In the genomic region with DNA sequence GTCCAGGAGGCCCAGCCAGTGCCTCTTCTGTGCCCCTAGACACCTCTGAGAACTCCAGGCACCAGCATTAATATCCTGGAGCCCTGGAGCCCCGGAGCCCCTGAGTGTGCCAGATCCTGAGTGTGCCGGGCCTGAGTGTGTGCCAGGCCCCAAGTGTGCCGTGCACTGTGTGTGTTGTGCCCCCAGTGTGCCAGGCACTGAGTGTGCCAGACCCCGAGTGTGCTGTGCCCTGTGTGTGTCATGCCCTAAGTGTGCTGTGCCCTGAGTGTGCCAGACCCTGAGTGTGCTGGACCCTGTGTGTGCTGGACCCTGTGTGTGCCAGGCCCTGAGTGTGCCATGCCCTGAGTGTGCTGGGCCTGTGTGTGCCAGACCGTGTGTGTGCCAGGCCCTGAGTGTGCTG, we compare ENCODE assay signal across 15 cellular contexts. TPM values are rescaled to one million over a fixed set of nuclear protein-coding genes. Genes with fewer than 3 reads are reported as not detected.
DNase-seq lines count a peak whose midpoint lies in the region; ATAC-seq and TF ChIP-seq lines count a peak whose summit lies in the region.
"Had no signal": no experiment of that assay in that cellular context is flagged by ENCODE, and none has a peak within 500 bp of the region (broad histone marks: within the 10 kb centered on the region; RNA-seq: fewer than 3 reads in every experiment).

No MANE protein-coding gene starts in this region.

- no peaks in the 10 kb centered on the region for H3K36me3 Mint-ChIP-seq in osteocyte (ENCODE audit: unreplicated experiment)

- peaks cover 34% of the 10 kb centered on the region for H3K27me3 Mint-ChIP-seq in stimulated activated naive CD8-positive, alpha-beta T cell treated with anti-CD3 and anti-CD28 coated beads, Interleukin-15, amount 100 ng/mL, for 72 hours
- H3K27me3 Mint-ChIP-seq in osteocyte (ENCODE audit: unreplicated experiment), result peaks cover 12% of the 10 kb centered on the region

- no peak overlapping the region for H3K27ac Mint-ChIP-seq in stimulated activated naive CD8-positive, alpha-beta T cell treated with anti-CD3 and anti-CD28 coated beads, Interleukin-15, amount 100 ng/mL, for 72 hours
- H3K27ac Mint-ChIP-seq in osteocyte (ENCODE audit: unreplicated experiment), result no peak overlapping the region
- H3K27ac Mint-ChIP-seq: IgD-negative memory B cell had no signal

- no peak overlapping the region for H3K4me3 Mint-ChIP-seq in stimulated activated naive CD8-positive, alpha-beta T cell treated with anti-CD3 and anti-CD28 coated beads, Interleukin-15, amount 100 ng/mL, for 72 hours
- H3K4me3 Mint-ChIP-seq in osteocyte (ENCODE audit: unreplicated experiment), result no peak overlapping the region
- H3K4me3 Mint-ChIP-seq: IgD-negative memory B cell had no signal

- no peak for TF ChIP-seq CTCF in osteocyte (IDR thresholded peaks at IDR 0.05)

- H3K4me1 Mint-ChIP-seq in stimulated activated naive CD8-positive, alpha-beta T cell treated with anti-CD3 and anti-CD28 coated beads, Interleukin-15, amount 100 ng/mL, for 72 hours, result no peaks in the 10 kb centered on the region
- no peaks in the 10 kb centered on the region for H3K4me1 Mint-ChIP-seq in osteocyte (ENCODE audit: unreplicated experiment)
- H3K4me1 Mint-ChIP-seq: IgD-negative memory B cell had no signal

- peak; percentile 7 for ATAC-seq in stimulated activated naive CD8-positive, alpha-beta T cell treated with anti-CD3 and anti-CD28 coated beads, Interleukin-15, amount 100 ng/mL, for 72 hours
- ATAC-seq in stimulated activated naive CD8-positive, alpha-beta T cell treated with anti-CD3 and anti-CD28 coated beads, Interleukin-15, Interleukin-2, amounts not matched to agents 100 U/mL and 50 U/mL, for 24 hours, result no peak
- ATAC-seq in GM19467 (IDR thresholded peaks at IDR 0.05; ENCODE audit: unreplicated experiment), result no peak

- H3K9me3 Mint-ChIP-seq in stimulated activated naive CD8-positive, alpha-beta T cell treated with anti-CD3 and anti-CD28 coated beads, Interleukin-15, amount 100 ng/mL, for 72 hours, result peaks cover 10 to 14% of the 10 kb centered on the region in 2 donors
- H3K9me3 Mint-ChIP-seq in osteocyte (ENCODE audit: unreplicated experiment), result peaks cover 18% of the 10 kb centered on the region

- DNase-seq in stimulated activated naive CD8-positive, alpha-beta T cell treated with anti-CD3 and anti-CD28 coated beads, Interleukin-15, amount 100 ng/mL, for 72 hours, result no peak
- no peak for DNase-seq in stimulated activated naive CD8-positive, alpha-beta T cell treated with anti-CD3 and anti-CD28 coated beads, Interleukin-15, Interleukin-2, amounts not matched to agents 100 U/mL and 50 U/mL, for 24 hours
- DNase-seq in activated CD8-positive, alpha-beta memory T cell treated with anti-CD3 and anti-CD28 coated beads, Interleukin-2, amount 50 U/mL, for 48 hours, result peak; percentile 33
- peak; percentile 68 for DNase-seq in osteocyte (ENCODE audit: extremely low spot score, unreplicated experiment)
- no peak for DNase-seq in nucleus accumbens (lab: John Stamatoyannopoulos, UW)
- DNase-seq in DMS53 (lab: John Stamatoyannopoulos, UW), result no peak
- DNase-seq: H7, Karpas-422, NCI-H1417 treated with DMSO at 0.1 percent for 48 hours, NCI-H187 treated with DMSO at 0.1 percent for 48 hours, NCI-H226, NCI-H524 treated with DMSO at 0.1 percent for 48 hours, SIG-M5 had no signal

RNA-seq across cellular contexts. Expression of a gene that starts 54.1 kb away (rescaled TPM):
- total RNA-seq in osteocyte, result 2.4 and 2.9 TPM in 2 replicates
- total RNA-seq: H7 had no signal

RNA-seq across cellular contexts. Expression of a gene that starts 55.9 kb away (rescaled TPM):
- total RNA-seq in osteocyte, result 14.8 and 15.0 TPM in 2 replicates

Comparison
In these comparisons a context has a peak if more than half of its experiments do, and no peak if none do; other contexts are left out.
1. DNase-seq: peak in activated CD8-positive, alpha-beta memory T cell treated with anti-CD3 and anti-CD28 coated beads, Interleukin-2, amount 50 U/mL, for 48 hours (single experiment) and osteocyte (single experiment); none in stimulated activated naive CD8-positive, alpha-beta T cell treated with anti-CD3 and anti-CD28 coated beads, Interleukin-15, amount 100 ng/mL, for 72 hours (0 of 2), stimulated activated naive CD8-positive, alpha-beta T cell treated with anti-CD3 and anti-CD28 coated beads, Interleukin-15, Interleukin-2, amounts not matched to agents 100 U/mL and 50 U/mL, for 24 hours (single experiment), nucleus accumbens (0 of 56) and DMS53 (single experiment).